9 cellular contexts compared by ENCODE assay signal in the genomic region with DNA sequence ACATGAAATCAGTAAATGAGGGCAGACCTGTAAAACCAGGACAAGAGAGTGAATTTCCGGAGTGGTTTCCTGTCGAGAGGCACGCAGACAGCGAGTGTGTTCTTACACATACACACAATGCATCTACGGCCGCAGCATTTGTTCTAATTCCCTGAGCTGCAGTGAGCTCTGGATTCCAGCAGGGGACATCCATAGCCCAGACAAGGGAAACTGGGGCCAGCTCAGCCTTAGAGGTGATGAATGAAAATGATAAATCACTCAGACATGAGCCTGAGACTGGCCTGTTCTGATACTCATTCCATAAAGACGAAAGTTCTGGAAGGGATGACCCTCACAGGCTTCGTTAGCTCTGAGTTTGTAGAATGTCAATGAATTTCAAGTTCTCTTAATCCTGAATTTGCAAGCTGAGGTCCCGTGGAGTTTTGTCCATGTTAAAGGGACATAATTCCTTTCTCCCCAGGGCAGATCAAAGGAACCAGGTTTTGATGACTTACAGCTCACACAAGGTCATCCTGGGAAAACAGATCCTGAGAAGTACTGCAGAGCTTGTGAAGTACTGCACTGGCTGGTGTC.
DNase-seq lines count a peak whose midpoint lies in the region; ATAC-seq and TF ChIP-seq lines count a peak whose summit lies in the region.
"Had no signal": no experiment of that assay in that cellular context is flagged by ENCODE, and none has a peak within 500 bp of the region (broad histone marks: within the 10 kb centered on the region; RNA-seq: fewer than 3 reads in every experiment).

No MANE protein-coding gene starts in this region.

- no peak overlapping the region for H3K4me3 ChIP-seq in AG04449 (ENCODE audit: low read depth, low read length)
- H3K4me3 ChIP-seq in GM12875 (ENCODE audit: low read depth, low read length) = no peak overlapping the region
- no peak overlapping the region for H3K4me3 ChIP-seq in NB4 (ENCODE audit: low read depth, low read length)
- peak overlapping the region; percentile 67 for H3K4me3 ChIP-seq in SK-N-MC
- no peak overlapping the region for H3K4me3 ChIP-seq in epithelial cell of esophagus (ENCODE audit: low read length)
- H3K4me3 ChIP-seq: skin epidermis had no signal

- POLR2A ChIA-PET in AG04449 (lab: Yijun Ruan, JAX) = no interaction called here

- DNase-seq in AG04449 (ENCODE audit: low read depth, low spot score) (no peak), NB4 (ENCODE audit: low read depth) (peak; percentile 65), SK-N-MC (ENCODE audit: low read depth, low spot score) (peak; percentile 78), epithelial cell of esophagus (ENCODE audit: low read depth) (peak; percentile 89), midbrain (lab: John Stamatoyannopoulos, UW) (peak; percentile 82), posterior vena cava (ENCODE audit: low spot score) (no peak)

- TF ChIP-seq CTCF in AG04449 (IDR thresholded peaks at IDR 0.05; ENCODE audit: insufficient read depth, low read length, missing control alignments) = peak; percentile 86
- peak; percentile 87 for TF ChIP-seq CTCF in GM12875 (IDR thresholded peaks at IDR 0.05; ENCODE audit: borderline replicate concordance, insufficient read depth, low read depth, low read length)
- TF ChIP-seq CTCF in NB4 (IDR thresholded peaks at IDR 0.05; ENCODE audit: low read depth, low read length) = peak; percentile 82
- TF ChIP-seq CTCF in epithelial cell of esophagus (IDR thresholded peaks at IDR 0.05; ENCODE audit: insufficient read depth, low read depth, low read length, missing control alignments) = peak; percentile 100

- peak; percentile 84 for ATAC-seq in HG02678 (IDR thresholded peaks at IDR 0.05; ENCODE audit: unreplicated experiment)

- TF ChIP-seq POLR2A in NB4 (IDR thresholded peaks at IDR 0.05; ENCODE audit: extremely low read depth, insufficient read length) = no peak

- CTCF ChIA-PET in AG04449 (lab: Yijun Ruan, JAX) = interaction anchor here (0.6 to 2.4 kb wide), 24 partner anchors 8 to 1572 kb away, joined by 3 to 15 read pairs (median 4); no protein-coding TSS in a partner anchor

- no peaks in the 10 kb centered on the region for H3K36me3 ChIP-seq in SK-N-MC (ENCODE audit: insufficient read depth, low read length)

- H3K9ac ChIP-seq in SK-N-MC (ENCODE audit: insufficient read length) = no peak overlapping the region

- no peaks in the 10 kb centered on the region for H3K9me3 ChIP-seq in SK-N-MC (ENCODE audit: low read depth, low read length)

- H3K27ac ChIP-seq in SK-N-MC = no peak overlapping the region

- intact Hi-C loops in posterior vena cava (cut with DNase I) = no loop called here

Comparison
In these comparisons a context has a peak if more than half of its experiments do, and no peak if none do; other contexts are left out.
1. DNase-seq: peak in NB4 (single experiment), SK-N-MC (single experiment), epithelial cell of esophagus (single experiment) and midbrain (single experiment); none in AG04449 (single experiment) and posterior vena cava (single experiment).
2. Peak in every context shown above with its lines, with median percentiles within 50 percentile points of each other: CTCF ChIP-seq.